Comparison of ENCODE assay signal across 21 cellular contexts in genomic region chrX:2237976-2238375, GRCh38.
"Had no signal": no experiment of that assay in that cellular context is flagged by ENCODE, and none has a peak within 500 bp of the region (broad histone marks: within the 10 kb centered on the region; RNA-seq: fewer than 3 reads in every experiment).

No MANE protein-coding gene starts in this region.

- H3K27ac ChIP-seq: RWPE1 had no signal

- H3K4me3 ChIP-seq: MG63 had no signal

- H3K9me3 ChIP-seq: MG63 had no signal

- H3K27me3 ChIP-seq: MG63 had no signal

- ATAC-seq: HepG2, Panc1, PC-3, SK-N-SH treated with all-trans-retinoic acid at 6 μM for 48 hours had no signal

- DNase-seq: IMR-90, Karpas-422, KG1, MG63, NCI-H1092 treated with DMSO at 0.1 percent for 48 hours, NCI-H1417, NCI-H1436 treated with DMSO at 0.1 percent for 48 hours, NCI-H1694, NCI-H187 treated with DMSO at 0.1 percent for 48 hours, NCI-H2029 treated with DMSO at 0.1 percent for 48 hours, NCI-H2171 treated with DMSO at 0.1 percent for 48 hours, NCI-H2227 treated with DMSO at 0.1 percent for 48 hours, NCI-H524, NCI-H526 treated with DMSO at 0.1 percent for 48 hours, NCI-H748 treated with DMSO at 0.1 percent for 48 hours, PC-3, SHP77 had no signal
